Comparison of ENCODE assay signal across 8 cellular contexts in the genomic region with DNA sequence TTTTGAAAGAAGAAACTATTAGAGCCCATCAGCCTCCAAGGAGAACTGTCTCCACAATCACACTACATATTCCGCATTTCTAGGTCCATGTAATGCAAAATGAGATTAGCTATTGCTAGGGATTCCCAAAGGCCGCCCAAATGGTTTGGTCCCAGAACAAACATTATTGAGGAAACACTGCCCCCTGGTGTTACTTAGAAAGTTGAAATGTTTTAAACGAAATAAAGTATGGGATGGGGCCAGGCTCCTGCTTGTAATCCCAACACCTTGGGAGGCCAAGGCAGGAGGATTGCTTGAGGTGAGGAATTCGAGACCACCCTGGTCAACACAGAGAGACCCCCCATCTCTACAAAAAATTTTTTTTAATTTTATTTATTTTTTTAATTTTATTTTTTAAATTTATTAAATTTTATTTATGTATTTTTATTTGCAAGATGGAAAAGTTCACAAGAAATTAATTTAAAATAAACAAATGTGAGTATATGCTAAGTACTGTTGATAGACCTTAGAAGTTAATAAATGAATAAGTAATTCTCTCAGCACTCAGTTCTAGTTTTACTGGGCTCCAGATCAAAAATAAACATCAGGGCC. TPM values are rescaled to one million over a fixed set of nuclear protein-coding genes. Genes with fewer than 3 reads are reported as not detected.
DNase-seq lines count a peak whose midpoint lies in the region; ATAC-seq and TF ChIP-seq lines count a peak whose summit lies in the region.

No MANE protein-coding gene starts in this region.

- H3K79me2 ChIP-seq in HCT116 (ENCODE audit: insufficient read depth, low read length): no peaks in the 10 kb centered on the region

- no peaks in the 10 kb centered on the region for H3K9me2 ChIP-seq in HCT116 (ENCODE audit: insufficient read depth)

- BruUV-seq in Calu3 (replicated peaks; lab: Mats Ljungman, UMichigan): no TSS peak
- no TSS peak for BruUV-seq in HCT116 (replicated peaks; lab: Mats Ljungman, UMichigan)

- H3K27ac ChIP-seq in HCT116 (ENCODE audit: low read depth, low read length): no peak overlapping the region
- no peak overlapping the region for H3K27ac ChIP-seq in prostate gland

- POLR2A ChIA-PET in HCT116 (lab: Charles Lee): interaction anchor here (0.5 to 1.0 kb wide), 4 partner anchors 97 to 861 kb away, joined by 3 read pairs; no protein-coding TSS in a partner anchor

- H3K36me3 Mint-ChIP-seq in Calu3 (ENCODE audit: insufficient read depth, unreplicated experiment): peaks cover 5% of the 10 kb centered on the region
- peaks cover 5 to 8% of the 10 kb centered on the region in 2 donors for H3K36me3 Mint-ChIP-seq in activated T-cell treated with anti-CD3 and anti-CD28 coated beads, Interleukin-2, amount 50 U/mL, for 72 hours (ENCODE audit: insufficient read depth in 2 of 2)

- no peak overlapping the region for H3K27ac Mint-ChIP-seq in Calu3 (ENCODE audit: unreplicated experiment)
- H3K27ac Mint-ChIP-seq in activated T-cell treated with anti-CD3 and anti-CD28 coated beads, Interleukin-2, amount 50 U/mL, for 72 hours: no peak overlapping the region

- H3K9me3 ChIP-seq in HCT116 (ENCODE audit: control insufficient read depth in 1 of 2, insufficient read depth in 1 of 2, low read depth in 1 of 2, low read length in 2 of 2): no peaks in the 10 kb centered on the region
- H3K9me3 ChIP-seq in prostate gland: no peaks in the 10 kb centered on the region

- H4K20me1 ChIP-seq in HCT116 (ENCODE audit: insufficient read depth): no peaks in the 10 kb centered on the region

- DNase-seq in Calu3 (peak; percentile 60), HCT116 (ENCODE audit: low read depth, low spot score) (peak; percentile 78), NCI-H526 (lab: John Stamatoyannopoulos, UW) (peak; percentile 79 to 91), head of caudate nucleus (peak in 22 of 42 donors; percentile 14 to 78 (median 44)), prostate gland (ENCODE audit: low spot score) (peak; percentile 72)
- DNase-seq in activated T-cell treated with anti-CD3 and anti-CD28 coated beads, Interleukin-2, amount 50 U/mL, for 72 hours: peak; percentile 21 to 53
- DNase-seq in stimulated activated CD4-positive, alpha-beta T cell treated with anti-CD3 and anti-CD28 coated beads, Interleukin-4, amount 100 ng/mL, for 1 hour: no peak

- H3K9me3 Mint-ChIP-seq in Calu3 (ENCODE audit: low read depth, unreplicated experiment): no peaks in the 10 kb centered on the region
- H3K9me3 Mint-ChIP-seq in activated T-cell treated with anti-CD3 and anti-CD28 coated beads, Interleukin-2, amount 50 U/mL, for 72 hours: no peaks in the 10 kb centered on the region

- H3K4me3 ChIP-seq in HCT116 (replicated peaks in 1 of 2; ENCODE audit: low read depth in 1 of 2, low read length in 2 of 2) (no peak overlapping the region), prostate gland (no peak overlapping the region)

- no peak overlapping the region for H3K4me3 Mint-ChIP-seq in Calu3 (ENCODE audit: low read depth, unreplicated experiment)
- no peak overlapping the region for H3K4me3 Mint-ChIP-seq in activated T-cell treated with anti-CD3 and anti-CD28 coated beads, Interleukin-2, amount 50 U/mL, for 72 hours

- RAD21 ChIA-PET in HCT116 (lab: Charles Lee; ENCODE audit: low non-redundant PET in 1 of 2, low total read pairs in 2 of 2, uncharacterized antibody in 2 of 2, unreplicated experiment in 2 of 2): interaction anchor here (0.6 to 1.9 kb wide), 19 partner anchors 29 to 175 kb away, joined by 3 to 19 read pairs (median 4); a partner anchor contains a TSS

- H2AFZ ChIP-seq in HCT116 (ENCODE audit: low read depth, low read length, poor library complexity, severe bottlenecking): no peak overlapping the region

- no peak overlapping the region for H3K4me2 ChIP-seq in HCT116 (ENCODE audit: low read length)

- H3K27me3 Mint-ChIP-seq in Calu3 (ENCODE audit: unreplicated experiment): no peaks in the 10 kb centered on the region
- no peaks in the 10 kb centered on the region for H3K27me3 Mint-ChIP-seq in activated T-cell treated with anti-CD3 and anti-CD28 coated beads, Interleukin-2, amount 50 U/mL, for 72 hours (ENCODE audit: low read depth)

- no peak for TF ChIP-seq POLR2A in HCT116 (IDR thresholded peaks at IDR 0.05; ENCODE audit: borderline replicate concordance, extremely low read depth, insufficient read depth, insufficient read length)
- TF ChIP-seq POLR2A in prostate gland (IDR thresholded peaks at IDR 0.05): no peak

- ATAC-seq in HCT116 (peak; percentile 72), GM18498 (IDR thresholded peaks at IDR 0.05; ENCODE audit: unreplicated experiment) (no peak)
- ATAC-seq in activated T-cell treated with anti-CD3 and anti-CD28 coated beads, Interleukin-2, amount 50 U/mL, for 72 hours (replicated peaks in 1 of 2): peak; percentile 39 to 59

- WGBS in prostate gland: 11% methylated on average over 4 of the region's 4 CpGs

- no peak overlapping the region for H3K9ac ChIP-seq in HCT116 (ENCODE audit: low read length)

- H3K27me3 ChIP-seq in HCT116 (ENCODE audit: insufficient read depth, low read length): no peaks in the 10 kb centered on the region
- no peaks in the 10 kb centered on the region for H3K27me3 ChIP-seq in prostate gland (replicated peaks; ENCODE audit: insufficient read depth)

- intact Hi-C loops in Calu3 (cut with micrococcal nuclease; ENCODE audit: unreplicated experiment): loop anchor here (1.0 to 10.0 kb wide), 6 partner anchors 33 to 280 kb away; no protein-coding TSS in a partner anchor
- intact Hi-C loops in HCT116 (cut with micrococcal nuclease): loop anchor here (1.0 to 2.0 kb wide), 5 partner anchors 82 to 302 kb away; no protein-coding TSS in a partner anchor
- intact Hi-C loops in head of caudate nucleus (cut with DNase I): loop anchor here (5.0 to 10.0 kb wide), 3 partner anchors 98 to 270 kb away; a partner anchor contains a TSS
- intact Hi-C loops in prostate gland (cut with DNase I): loop anchor here (2.0 to 5.0 kb wide), 2 partner anchors 96 to 492 kb away; no protein-coding TSS in a partner anchor

- peaks cover 0 to 6% of the 10 kb centered on the region in 2 experiments; a peak in 2 of 4 replicates for H3K4me1 ChIP-seq in HCT116 (ENCODE audit: control insufficient read depth in 1 of 2, insufficient read depth in 2 of 2, low read length in 2 of 2)
- H3K4me1 ChIP-seq in prostate gland (replicated peaks): no peaks in the 10 kb centered on the region

- CTCF ChIA-PET in Calu3 (lab: Charles Lee) (interaction anchor here (0.6 to 3.8 kb wide), 22 partner anchors 13 to 189 kb away, joined by 3 to 52 read pairs (median 4); a partner anchor contains a TSS), HCT116 (lab: Charles Lee) (interaction anchor here (0.5 to 6.5 kb wide), 39 partner anchors 8 to 302 kb away, joined by 3 to 97 read pairs (median 5); a partner anchor contains a TSS)

- H3K36me3 ChIP-seq in HCT116 (ENCODE audit: control insufficient read depth in 1 of 2, insufficient read depth in 2 of 2, low read length in 2 of 2) (peaks cover 0 to 5% of the 10 kb centered on the region in 2 experiments; a peak in 2 of 4 replicates), prostate gland (no peaks in the 10 kb centered on the region)

- TF ChIP-seq CTCF in Calu3 (IDR thresholded peaks at IDR 0.05; ENCODE audit: unreplicated experiment) (peak; percentile 81), HCT116 (IDR thresholded peaks at IDR 0.05 in 2 of 3, conservative IDR thresholded peaks at IDR 0.05 in 1 of 3; ENCODE audit: borderline replicate concordance in 1 of 3, insufficient read depth in 1 of 3, low read depth in 2 of 3, low read length in 2 of 3) (peak; percentile 25 to 93 (median 53)), prostate gland (IDR thresholded peaks at IDR 0.05) (peak; percentile 36 to 82 (median 78))

- H3K4me1 Mint-ChIP-seq in Calu3 (ENCODE audit: low read depth, unreplicated experiment): no peaks in the 10 kb centered on the region
- peaks cover 7% of the 10 kb centered on the region for H3K4me1 Mint-ChIP-seq in activated T-cell treated with anti-CD3 and anti-CD28 coated beads, Interleukin-2, amount 50 U/mL, for 72 hours (ENCODE audit: low read depth)

- peak; percentile 94 for TF ChIP-seq RAD21 in HCT116 (IDR thresholded peaks at IDR 0.05; ENCODE audit: low read depth)

TF ChIP-seq in HCT116, 20 proteins besides CTCF, POLR2A, EP300 and RAD21 (continues in another document):
- no peak for TF ChIP-seq ZNF274 (IDR thresholded peaks at IDR 0.05; ENCODE audit: low read depth, low read length)
- TF ChIP-seq EZH2 (IDR thresholded peaks at IDR 0.05): no peak
- no peak for TF ChIP-seq EGR1 (IDR thresholded peaks at IDR 0.05; ENCODE audit: low read depth)
- no peak for TF ChIP-seq SRF (IDR thresholded peaks at IDR 0.05; ENCODE audit: low read depth)
- no peak for TF ChIP-seq SP1 (IDR thresholded peaks at IDR 0.05; ENCODE audit: low read depth)
- no peak for TF ChIP-seq FOSL1 (IDR thresholded peaks at IDR 0.05; ENCODE audit: low read depth)
- TF ChIP-seq, protein P1, sequence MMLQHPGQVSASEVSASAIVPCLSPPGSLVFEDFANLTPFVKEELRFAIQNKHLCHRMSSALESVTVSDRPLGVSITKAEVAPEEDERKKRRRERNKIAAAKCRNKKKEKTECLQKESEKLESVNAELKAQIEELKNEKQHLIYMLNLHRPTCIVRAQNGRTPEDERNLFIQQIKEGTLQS (IDR thresholded peaks at IDR 0.05): no peak
- TF ChIP-seq CEBPB (IDR thresholded peaks at IDR 0.05; ENCODE audit: low read depth): no peak

RNA-seq across cellular contexts. Expression of a gene that starts 5.5 kb away (rescaled TPM):
- 12.1 and 12.4 TPM in 2 replicates for total RNA-seq in Calu3 (2022)
- 16.4 TPM for total RNA-seq in HCT116 (2021; ENCODE audit: unreplicated experiment)
- 15.8 and 16.7 TPM in 2 replicates for polyA plus RNA-seq in HCT116 (2012)
- total RNA-seq in activated T-cell treated with anti-CD3 and anti-CD28 coated beads, Interleukin-2, amount 50 U/mL, for 72 hours: 10 to 100 TPM; 19.8 to 21.1 TPM
- 10 to 100 TPM; 15.2 to 16.9 TPM for total RNA-seq in prostate gland

RNA-seq across cellular contexts. Expression of a gene that starts 14.7 kb away (rescaled TPM):
- total RNA-seq in Calu3 (2022) (4.4 and 6.0 TPM in 2 replicates), HCT116 (2021; ENCODE audit: unreplicated experiment) (4.8 TPM), prostate gland (1 to 10 TPM; 2.3 to 2.9 TPM)
- polyA plus RNA-seq in HCT116 (2012): 1.7 and 2.7 TPM in 2 replicates
- 1 to 10 TPM; 3.1 to 4.0 TPM for total RNA-seq in activated T-cell treated with anti-CD3 and anti-CD28 coated beads, Interleukin-2, amount 50 U/mL, for 72 hours

RNA-seq across cellular contexts. Expression of a gene that starts 21.6 kb away (rescaled TPM):
- total RNA-seq in Calu3 (2022) (40.6 and 42.9 TPM in 2 replicates), HCT116 (2021; ENCODE audit: unreplicated experiment) (41.9 TPM), prostate gland (10 to 100 TPM; 53.6 to 60.1 TPM)
- 40.4 and 45.0 TPM in 2 replicates for polyA plus RNA-seq in HCT116 (2012)
- 10 to 100 TPM; 53.5 to 54.5 TPM for total RNA-seq in activated T-cell treated with anti-CD3 and anti-CD28 coated beads, Interleukin-2, amount 50 U/mL, for 72 hours

RNA-seq across cellular contexts. Expression of a gene that starts 22.9 kb away (rescaled TPM):
- total RNA-seq in Calu3 (2022) (67.9 and 69.7 TPM in 2 replicates), HCT116 (2021; ENCODE audit: unreplicated experiment) (63.7 TPM), prostate gland (100 to 1,000 TPM in 1 of 2 donors, 10 to 100 TPM in 1; 84.4 to 142 TPM)
- polyA plus RNA-seq in HCT116 (2012): 63.7 and 64.1 TPM in 2 replicates
- 10 to 100 TPM; 53.7 to 66.8 TPM for total RNA-seq in activated T-cell treated with anti-CD3 and anti-CD28 coated beads, Interleukin-2, amount 50 U/mL, for 72 hours

RNA-seq across cellular contexts. Expression of a gene that starts 51.4 kb away (rescaled TPM):
- 25.7 and 30.0 TPM in 2 replicates for total RNA-seq in Calu3 (2022)
- 31.4 TPM for total RNA-seq in HCT116 (2021; ENCODE audit: unreplicated experiment)
- 35.6 and 40.9 TPM in 2 replicates for polyA plus RNA-seq in HCT116 (2012)
- total RNA-seq in activated T-cell treated with anti-CD3 and anti-CD28 coated beads, Interleukin-2, amount 50 U/mL, for 72 hours: 10 to 100 TPM; 45.5 to 47.7 TPM
- total RNA-seq in prostate gland: 10 to 100 TPM; 49.0 to 57.2 TPM
